Comparison of ENCODE assay signal across 8 cellular contexts in the genomic region with DNA sequence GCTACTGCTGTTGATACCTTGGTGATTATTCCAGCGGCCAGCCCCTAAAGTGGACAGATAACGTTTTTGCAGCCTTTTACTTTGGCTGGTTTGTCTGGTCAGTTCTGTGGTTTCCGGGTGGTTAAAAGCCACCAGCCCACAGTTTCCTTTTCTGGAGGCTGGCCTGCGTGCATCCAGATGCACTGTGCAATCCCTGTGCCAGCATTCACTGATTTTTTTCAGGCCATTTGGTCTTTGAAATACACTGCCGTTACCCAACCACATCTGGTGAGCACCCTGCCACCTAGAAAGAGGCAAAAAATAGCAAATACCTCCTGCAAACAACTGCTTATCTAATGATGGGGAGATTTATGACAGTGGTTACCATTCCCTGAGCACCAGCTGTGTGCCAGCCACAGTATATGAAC. TPM values are rescaled to one million over a fixed set of nuclear protein-coding genes. Genes with fewer than 3 reads are reported as not detected.
DNase-seq lines count a peak whose midpoint lies in the region; ATAC-seq and TF ChIP-seq lines count a peak whose summit lies in the region.

No MANE protein-coding gene starts in this region.

- H3K9me3 ChIP-seq in ES-I3 (ENCODE audit: control insufficient read depth, insufficient read depth, low read length) (no peaks in the 10 kb centered on the region), gastrocnemius medialis (no peaks in the 10 kb centered on the region)

- in situ Hi-C loops in gastrocnemius medialis (cut with MboI; ENCODE audit: low sequenced_read_pairs in 4 of 4) = no loop called here

- H3K4me1 ChIP-seq in ES-I3 (ENCODE audit: insufficient read depth, low read length) (0 out of 2 replicates have a peak, but pooled peaks cover 3% of the 10 kb centered on the region), gastrocnemius medialis (peaks cover 5 to 6% of the 10 kb centered on the region in 2 donors)

- H3K36me3 ChIP-seq in ES-I3 (ENCODE audit: insufficient read depth, low read length) (0 out of 2 replicates have a peak, but pooled peaks cover 3% of the 10 kb centered on the region), gastrocnemius medialis (no peaks in the 10 kb centered on the region)

- intact Hi-C loops in gastrocnemius medialis (cut with DNase I; ENCODE audit: low total_unique reads) = loop anchor here (5.0 kb wide), 2 partner anchors 374 to 531 kb away; partner anchors contain the start of genes MON1B and WWOX

- peak overlapping the region; percentile 62 for H3K9ac ChIP-seq in ES-I3 (ENCODE audit: low read depth, low read length)

- no peak for TF ChIP-seq CTCF in LNCaP clone FGC (IDR thresholded peaks at IDR 0.05; ENCODE audit: control insufficient read depth, extremely low read depth, insufficient read depth)
- no peak for TF ChIP-seq CTCF in gastrocnemius medialis (IDR thresholded peaks at IDR 0.05 in 4 of 5, conservative IDR thresholded peaks at IDR 0.05 in 1 of 5)

- H3K27ac ChIP-seq in gastrocnemius medialis = peak overlapping the region; percentile 85 to 87 (median 86)

- no peaks in the 10 kb centered on the region for H3K27me3 ChIP-seq in gastrocnemius medialis

- TF ChIP-seq POLR2A in gastrocnemius medialis (IDR thresholded peaks at IDR 0.05) = no peak

- peak; percentile 13 for ATAC-seq in GM21723 (IDR thresholded peaks at IDR 0.05; ENCODE audit: unreplicated experiment)
- ATAC-seq in gastrocnemius medialis = peak; percentile 5 to 22
- ATAC-seq in GM19328 (IDR thresholded peaks at IDR 0.05; ENCODE audit: unreplicated experiment) = no peak
- ATAC-seq in HG03045 (IDR thresholded peaks at IDR 0.05; ENCODE audit: unreplicated experiment) = no peak

- H3K4me3 ChIP-seq in LNCaP clone FGC (ENCODE audit: low read depth, low read length) (peak overlapping the region; percentile 83), gastrocnemius medialis (peak overlapping the region; percentile 71 to 99 (median 84))

- DNase-seq in LNCaP clone FGC (ENCODE audit: low read depth) (no peak), amniotic epithelial cell (ENCODE audit: low read depth) (peak; percentile 82), hypothalamus (lab: John Stamatoyannopoulos, UW) (peak in 26 of 51 donors; percentile 4 to 54 (median 25)), gastrocnemius medialis (peak in 1 of 2 donors; percentile 11)

RNA-seq across cellular contexts. Expression of gene NUDT7, which starts 0.8 kb away (rescaled TPM):
- total RNA-seq in gastrocnemius medialis = 10 to 100 TPM in 1 of 4 donors, 1 to 10 TPM in 3; 2.3 to 11.0 (median 3.4) TPM

Comparison
In these comparisons a context has a peak if more than half of its experiments do, and no peak if none do; other contexts are left out.
1. ATAC-seq: peak in GM21723 (single experiment) and gastrocnemius medialis (2 of 2); none in GM19328 (single experiment) and HG03045 (single experiment).